In genomic region chr9:71861618-71862017, GRCh38 we compare ENCODE assay signal across 1 cellular context.
TF ChIP-seq lines count a peak whose summit lies in the region.

No MANE protein-coding gene starts in this region.

TF ChIP-seq in liver, 16 proteins besides CTCF, POLR2A, EP300 and RAD21 (continued from another document):
- TF ChIP-seq ZBTB33 (IDR thresholded peaks at IDR 0.05) (no peak), HNF4G (IDR thresholded peaks at IDR 0.05) (peak; percentile 27)
TF ChIP-seq in liver: peak in this region for 6.
